In the genomic region with DNA sequence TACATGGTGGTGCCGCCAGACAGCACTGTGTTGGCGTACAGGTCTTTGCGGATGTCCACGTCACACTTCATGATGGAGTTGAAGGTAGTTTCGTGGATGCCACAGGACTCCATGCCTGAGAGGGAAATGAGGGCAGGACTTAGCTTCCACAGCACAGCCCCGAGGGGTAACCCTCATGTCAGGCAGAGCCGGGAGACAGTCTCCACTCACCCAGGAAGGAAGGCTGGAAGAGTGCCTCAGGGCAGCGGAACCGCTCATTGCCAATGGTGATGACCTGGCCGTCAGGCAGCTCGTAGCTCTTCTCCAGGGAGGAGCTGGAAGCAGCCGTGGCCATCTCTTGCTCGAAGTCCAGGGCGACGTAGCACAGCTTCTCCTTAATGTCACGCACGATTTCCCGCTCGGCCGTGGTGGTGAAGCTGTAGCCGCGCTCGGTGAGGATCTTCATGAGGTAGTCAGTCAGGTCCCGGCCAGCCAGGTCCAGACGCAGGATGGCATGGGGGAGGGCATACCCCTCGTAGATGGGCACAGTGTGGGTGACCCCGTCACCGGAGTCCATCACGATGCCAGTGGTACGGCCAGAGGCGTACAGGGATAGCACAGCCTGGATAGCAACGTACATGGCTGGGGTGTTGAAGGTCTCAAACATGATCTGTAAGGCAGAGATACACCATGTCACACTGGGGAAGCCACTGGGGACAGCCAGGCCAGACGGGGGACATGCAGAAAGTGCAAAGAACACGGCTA, we compare ENCODE assay signal across 8 cellular contexts. TPM values are rescaled to one million over a fixed set of nuclear protein-coding genes. Genes with fewer than 3 reads are reported as not detected.
DNase-seq lines count a peak whose midpoint lies in the region; ATAC-seq, FAIRE-seq and TF ChIP-seq lines count a peak whose summit lies in the region.

No MANE protein-coding gene starts in this region.

- TF ChIP-seq EP300 in GM12878 (IDR thresholded peaks at IDR 0.05; ENCODE audit: borderline replicate concordance in 1 of 2, control insufficient read depth in 1 of 2, low read depth in 2 of 2, low read length in 2 of 2), result no peak

- no peak overlapping the region for H2AFZ ChIP-seq in GM12878 (ENCODE audit: control insufficient read depth, low read depth, low read length)

- peaks cover 79% of the 10 kb centered on the region for H3F3A ChIP-seq in DOHH2 (ENCODE audit: control insufficient read depth, insufficient read depth)

- H3K27ac ChIP-seq in DOHH2 (ENCODE audit: low read depth, low read length) (peak overlapping the region; percentile 92), Peyer's patch (peak overlapping the region; percentile 100), GM12878 (ENCODE audit: control insufficient read depth, insufficient read depth) (peak overlapping the region; percentile 99)

- H3K9me3 ChIP-seq in DOHH2 (ENCODE audit: control insufficient read depth, insufficient read depth, low read length) (no peaks in the 10 kb centered on the region), Peyer's patch (peaks cover 0 to 3% (median 0%) of the 10 kb centered on the region in 4 donors), GM12878 (replicated peaks; ENCODE audit: control insufficient read depth, insufficient read depth, low read length) (peaks cover 4% of the 10 kb centered on the region; the same call in 2 of the 3 replicates)

- H3K4me3 ChIP-seq in DOHH2 (ENCODE audit: low read length), result peak overlapping the region; percentile 79
- peak overlapping the region; percentile 96 to 100 (median 97) for H3K4me3 ChIP-seq in Peyer's patch
- peak overlapping the region; percentile 99 for H3K4me3 ChIP-seq in GM12878

- POLR2A ChIA-PET in GM12878 (lab: Charles Lee), result no interaction called here

- no peak for TF ChIP-seq RAD21 in GM12878 (IDR thresholded peaks at IDR 0.05; ENCODE audit: insufficient read depth, low read depth, low read length)

- TF ChIP-seq CTCF in DOHH2 (IDR thresholded peaks at IDR 0.05; ENCODE audit: low read depth, low read length, poor library complexity, severe bottlenecking) (no peak), Peyer's patch (IDR thresholded peaks at IDR 0.05) (no peak), GM12878 (IDR thresholded peaks at IDR 0.05 in 2 of 3, conservative IDR thresholded peaks at IDR 0.05 in 1 of 3; ENCODE audit: control insufficient read depth in 2 of 3, extremely low read depth in 1 of 3, insufficient read depth in 1 of 3, low read depth in 3 of 3, low read length in 3 of 3) (no peak)

- H3K4me2 ChIP-seq in DOHH2 (ENCODE audit: low read length), result peak overlapping the region; percentile 80
- H3K4me2 ChIP-seq in GM12878 (ENCODE audit: control insufficient read depth, insufficient read depth), result peak overlapping the region; percentile 66

- SMC1A ChIA-PET in GM12878 (lab: Charles Lee; ENCODE audit: uncharacterized antibody, unreplicated experiment), result interaction anchor here (0.8 to 1.2 kb wide), 3 partner anchors 11 to 16 kb away, joined by 3 to 4 read pairs (median 3); no protein-coding TSS in a partner anchor

- peaks cover 70% of the 10 kb centered on the region for H3K36me3 ChIP-seq in DOHH2 (ENCODE audit: control insufficient read depth, low read length)
- peaks cover 0 to 44% (median 6%) of the 10 kb centered on the region in 3 donors for H3K36me3 ChIP-seq in Peyer's patch
- peaks cover 35% of the 10 kb centered on the region in 2 experiments for H3K36me3 ChIP-seq in GM12878 (ENCODE audit: control insufficient read depth in 2 of 2, insufficient read depth in 2 of 2, low read length in 1 of 2)

- peaks cover 35% of the 10 kb centered on the region for H3K79me2 ChIP-seq in DOHH2 (ENCODE audit: control insufficient read depth, low read length)
- peaks cover 68% of the 10 kb centered on the region for H3K79me2 ChIP-seq in GM12878 (ENCODE audit: control insufficient read depth, insufficient read depth, low read length)

- H3K4me1 ChIP-seq in DOHH2 (ENCODE audit: control insufficient read depth, low read length) (peaks cover 42% of the 10 kb centered on the region), Peyer's patch (peaks cover 2 to 36% (median 9%) of the 10 kb centered on the region in 4 donors), GM12878 (ENCODE audit: control insufficient read depth, insufficient read depth, low read length) (peaks cover 14% of the 10 kb centered on the region)

- ATAC-seq in GM12878, result no peak
- no peak for ATAC-seq in GM18861 (IDR thresholded peaks at IDR 0.05; ENCODE audit: unreplicated experiment)
- no peak for ATAC-seq in HG03139 (IDR thresholded peaks at IDR 0.05; ENCODE audit: unreplicated experiment)
- no peak for ATAC-seq in HG02798 (IDR thresholded peaks at IDR 0.05; ENCODE audit: poor library complexity, unreplicated experiment)

- TF ChIP-seq POLR2A in Peyer's patch (IDR thresholded peaks at IDR 0.05) (no peak), GM12878 (IDR thresholded peaks at IDR 0.05; ENCODE audit: low read depth, low read length) (no peak)

- intact Hi-C loops in GM12878 (cut with micrococcal nuclease; ENCODE audit: unreplicated experiment), result no loop called here

- peaks cover 20% of the 10 kb centered on the region for H4K20me1 ChIP-seq in DOHH2 (ENCODE audit: control insufficient read depth, insufficient read depth, low read depth, low read length)
- H4K20me1 ChIP-seq in GM12878 (ENCODE audit: control insufficient read depth, insufficient read depth), result peaks cover 23% of the 10 kb centered on the region

- in situ Hi-C loops in GM12878 (cut with MboI), result no loop called here

- RAD21 ChIA-PET in GM12878 (lab: Charles Lee; ENCODE audit: unreplicated experiment), result interaction anchor here (0.8 to 1.4 kb wide), 3 partner anchors 10 to 173 kb away, joined by 3 to 4 read pairs (median 3); no protein-coding TSS in a partner anchor

- FAIRE-seq in GM12878 (lab: Jason Lieb, UNC), result no peak

- CTCF ChIA-PET in GM12878 (lab: Yijun Ruan, JAX), result interaction anchor here (0.6 to 1.1 kb wide), 2 partner anchors 175 to 476 kb away, joined by 3 read pairs; no protein-coding TSS in a partner anchor

- under 1% methylated on average over 34 of the region's 34 CpGs for WGBS in GM12878 (ENCODE audit: insufficient coverage, insufficient replicate concordance, low lambda C conversion rate, missing lambda C conversion rate)

- no peaks in the 10 kb centered on the region for H3K9me2 ChIP-seq in DOHH2 (replicated peaks; ENCODE audit: control insufficient read depth, low read length)

- H3K27me3 ChIP-seq in DOHH2 (ENCODE audit: control insufficient read depth, low read length), result no peaks in the 10 kb centered on the region
- H3K27me3 ChIP-seq in Peyer's patch, result no peaks in the 10 kb centered on the region
- no peaks in the 10 kb centered on the region for H3K27me3 ChIP-seq in GM12878 (replicated peaks in 1 of 2; ENCODE audit: control insufficient read depth in 2 of 2, insufficient read depth in 2 of 2, low read length in 1 of 2)

- H3K9ac ChIP-seq in GM12878 (ENCODE audit: control insufficient read depth, insufficient read depth, low read length), result peak overlapping the region; percentile 94

- no TSS peak for BruUV-seq in GM12878 (replicated peaks; lab: Mats Ljungman, UMichigan)

- DNase-seq in Peyer's patch (peak; percentile 63 to 66 (median 65)), GM12878 (ENCODE audit: low read depth, low spot score) (no peak), iris pigment epithelial cell (ENCODE audit: low read depth) (peak; percentile 48)
- peak; percentile 19 for DNase-seq in stimulated activated CD8-positive, alpha-beta memory T cell treated with anti-CD3 and anti-CD28 coated beads, Interleukin-12 subunit alpha, Interleukin-12 subunit beta, amount 100 ng/mL, for 4 hours (ENCODE audit: low read depth)

TF ChIP-seq in GM12878, 131 proteins besides CTCF, POLR2A, EP300 and RAD21 (continues in another document):
- peak; percentile 74; the same call in 1 of the 2 replicates for TF ChIP-seq ZSCAN29 (IDR thresholded peaks at IDR 0.05)

RNA-seq across cellular contexts. Expression of gene ACTB, which starts 2.2 kb away (rescaled TPM):
- total RNA-seq in Peyer's patch (1,000 to 10,000 TPM; 3,308 to 5,502 (median 3,941) TPM), GM12878 (2014; rRNA removed) (5,201 and 6,104 TPM in 2 replicates), GM12878 (2014; rRNA removed; fragmentation: Illumina TruSeq; extraction: Trizol) (5,689 and 6,359 TPM in 2 replicates), GM12878 (2021) (16,196 and 16,641 TPM in 2 replicates)
- total RNA-seq in GM12878 (2013; cell fraction: nucleolus; rRNA removed), result 1,974 and 2,098 TPM in 2 replicates
- polyA plus RNA-seq in GM12878 (2011; ENCODE audit: low read depth), result 7,864 TPM
- polyA plus RNA-seq in GM12878 (2011; rRNA removed) (1,147 and 2,786 TPM in 2 replicates), GM12878 (2014; fragmentation: Illumina TruSeq; extraction: Trizol) (10,962 and 12,114 TPM in 2 replicates), GM12878 (2014; fragmentation: Nextera tagmentation; extraction: Ambion mirVana) (over 10,000 TPM; 10,715 to 12,414 TPM), GM12878 (2014; rRNA removed) (5,798 and 7,688 TPM in 2 replicates), GM12878 (2016; fragmentation: Nextera tagmentation; extraction: Ambion mirVana) (over 10,000 TPM; 31,192 to 31,914 TPM)
- 3,130 and 4,314 TPM in 2 replicates for polyA plus RNA-seq in GM12878 (2011; cell fraction: cytosol; rRNA removed)
- polyA plus RNA-seq in GM12878 (2011; cell fraction: nucleus; rRNA removed), result 6,255 and 8,387 TPM in 2 replicates
- polyA plus RNA-seq in GM12878 (2012), result 9,522 and 10,892 TPM in 2 replicates
- polyA minus RNA-seq in GM12878 (2011; rRNA and poly(A)+ RNA removed), result 3,368 and 4,052 TPM in 2 replicates
- polyA minus RNA-seq in GM12878 (2011; cell fraction: cytosol; rRNA and poly(A)+ RNA removed), result 3,847 and 4,043 TPM in 2 replicates
- 1,573 and 2,410 TPM in 2 replicates for polyA minus RNA-seq in GM12878 (2011; cell fraction: nucleus; rRNA and poly(A)+ RNA removed)

RNA-seq across cellular contexts. Expression of gene FBXL18, which starts 14.6 kb away (rescaled TPM):
- total RNA-seq in Peyer's patch, result 10 to 100 TPM in 3 of 4 donors, 1 to 10 TPM in 1; 9.1 to 15.3 (median 13.1) TPM
- 14.1 and 16.0 TPM in 2 replicates for total RNA-seq in GM12878 (2013; cell fraction: nucleolus; rRNA removed)
- 4.7 and 6.7 TPM in 2 replicates for total RNA-seq in GM12878 (2014; rRNA removed)
- total RNA-seq in GM12878 (2014; rRNA removed; fragmentation: Illumina TruSeq; extraction: Trizol), result 2.0 and 2.8 TPM in 2 replicates
- 15.9 and 19.6 TPM in 2 replicates for total RNA-seq in GM12878 (2021)
- polyA plus RNA-seq in GM12878 (2011; ENCODE audit: low read depth), result 1.1 TPM
- polyA plus RNA-seq in GM12878 (2011; rRNA removed), result 0.61 and 2.0 TPM in 2 replicates
- polyA plus RNA-seq in GM12878 (2011; cell fraction: cytosol; rRNA removed), result 2.1 and 3.8 TPM in 2 replicates
- polyA plus RNA-seq in GM12878 (2011; cell fraction: nucleus; rRNA removed), result 5.4 and 10.5 TPM in 2 replicates
- 3.4 TPM in 2 replicates for polyA plus RNA-seq in GM12878 (2012)
- polyA plus RNA-seq in GM12878 (2014; fragmentation: Illumina TruSeq; extraction: Trizol), result 0.95 and 2.7 TPM in 2 replicates
- 1 to 10 TPM in 1 of 2 experiments, under 1 TPM in 1; 0.80 to 1.1 TPM for polyA plus RNA-seq in GM12878 (2014; fragmentation: Nextera tagmentation; extraction: Ambion mirVana)
- polyA plus RNA-seq in GM12878 (2014; rRNA removed), result 10.0 and 11.3 TPM in 2 replicates
- polyA plus RNA-seq in GM12878 (2016; fragmentation: Nextera tagmentation; extraction: Ambion mirVana), result 10 to 100 TPM; 13.6 to 14.8 TPM
- polyA minus RNA-seq in GM12878 (2011; rRNA and poly(A)+ RNA removed), result 4.2 and 6.3 TPM in 2 replicates
- polyA minus RNA-seq in GM12878 (2011; cell fraction: cytosol; rRNA and poly(A)+ RNA removed), result 4.8 and 5.6 TPM in 2 replicates
- 3.7 and 7.7 TPM in 2 replicates for polyA minus RNA-seq in GM12878 (2011; cell fraction: nucleus; rRNA and poly(A)+ RNA removed)
